Comparison of ENCODE assay signal across 17 cellular contexts in the genomic region with DNA sequence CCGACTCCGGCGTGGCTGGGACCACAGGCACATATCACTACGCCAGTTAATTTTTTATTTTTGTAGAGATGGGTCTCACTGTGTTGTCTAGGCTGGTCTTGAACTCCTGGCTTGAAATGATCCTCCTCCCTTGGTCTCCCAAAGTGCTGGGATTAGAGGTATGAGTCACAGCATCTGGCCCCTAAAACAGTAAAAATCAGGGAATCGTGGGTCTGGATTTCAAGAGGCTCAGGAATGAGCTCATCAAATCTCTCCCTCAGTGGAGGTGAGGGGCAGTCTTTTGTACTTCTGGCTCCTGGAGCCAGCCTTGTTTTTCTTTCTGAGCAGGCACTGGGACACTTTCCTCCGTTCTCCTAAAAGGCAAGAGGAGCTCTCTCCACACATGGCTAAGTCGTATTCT. TPM values are rescaled to one million over a fixed set of nuclear protein-coding genes. Genes with fewer than 3 reads are reported as not detected.
DNase-seq lines count a peak whose midpoint lies in the region; ATAC-seq, FAIRE-seq and TF ChIP-seq lines count a peak whose summit lies in the region.
"Had no signal": no experiment of that assay in that cellular context is flagged by ENCODE, and none has a peak within 500 bp of the region (broad histone marks: within the 10 kb centered on the region; RNA-seq: fewer than 3 reads in every experiment).

No MANE protein-coding gene starts in this region.

- dilution Hi-C loops in keratinocyte (cut with MboI; ENCODE audit: extremely low pct_ligation_motif_present, low sequenced_read_pairs), result no loop called here

- TF ChIP-seq RAD21 in SK-N-SH (IDR thresholded peaks at IDR 0.05; ENCODE audit: low read length), result no peak

- H3K9me1 ChIP-seq in keratinocyte (ENCODE audit: control insufficient read depth, extremely low read depth, insufficient read depth, low read length), result peaks cover 6% of the 10 kb centered on the region

- 98% methylated on average over 7 of the region's 7 CpGs for WGBS in SK-N-SH (ENCODE audit: low lambda C conversion rate)
- 59 to 72% methylated on average over 6 to 7 of the region's 7 CpGs for WGBS in thyroid gland, 2 donors

- intact Hi-C loops in thyroid gland (cut with DNase I), result no loop called here
- intact Hi-C loops in gastrocnemius medialis (cut with DNase I; ENCODE audit: low total_unique reads), result no loop called here

- H3K27me3 ChIP-seq in SK-N-SH (ENCODE audit: insufficient read depth) (no peaks in the 10 kb centered on the region), keratinocyte (ENCODE audit: control insufficient read depth, extremely low read depth, insufficient read depth, low read length) (no peaks in the 10 kb centered on the region), thyroid gland (no peaks in the 10 kb centered on the region), gastrocnemius medialis (no peaks in the 10 kb centered on the region)

- H3K36me3 ChIP-seq in SK-N-SH (replicated peaks in 1 of 2; ENCODE audit: control insufficient read depth in 1 of 2, insufficient read depth in 2 of 2, low read length in 1 of 2) (peaks cover 7 to 10% of the 10 kb centered on the region in 2 experiments), keratinocyte (ENCODE audit: control insufficient read depth in 2 of 2, extremely low read depth in 1 of 2, insufficient read depth in 2 of 2, low read length in 2 of 2) (no peaks in the 10 kb centered on the region), thyroid gland (no peaks in the 10 kb centered on the region), gastrocnemius medialis (peaks cover 0 to 3% of the 10 kb centered on the region in 2 donors)

- H3K4me3 ChIP-seq in SK-N-SH (ENCODE audit: low read depth in 2 of 2, low read length in 1 of 2), result no peak overlapping the region
- H3K4me3 ChIP-seq in keratinocyte (ENCODE audit: control insufficient read depth in 2 of 3, extremely low read depth in 1 of 3, insufficient read depth in 2 of 3, low read depth in 1 of 3, low read length in 3 of 3), result no peak overlapping the region
- H3K4me3 ChIP-seq in thyroid gland (replicated peaks in 1 of 3), result no peak overlapping the region
- H3K4me3 ChIP-seq in gastrocnemius medialis, result no peak overlapping the region

- H3K27me3 Mint-ChIP-seq in stimulated activated naive CD8-positive, alpha-beta T cell treated with anti-CD3 and anti-CD28 coated beads, Interleukin-15, amount 100 ng/mL, for 72 hours, result peaks cover 7% of the 10 kb centered on the region

- ATAC-seq in SK-N-SH treated with all-trans-retinoic acid at 6 μM for 48 hours, result peak; percentile 6; the same call in 1 of the 3 replicates
- no peak for ATAC-seq in gastrocnemius medialis
- ATAC-seq in stimulated activated naive CD8-positive, alpha-beta T cell treated with anti-CD3 and anti-CD28 coated beads, Interleukin-15, amount 100 ng/mL, for 72 hours, result no peak
- ATAC-seq: activated CD8-positive, alpha-beta T cell treated with anti-CD3 and anti-CD28 coated beads, Interleukin-2, amount 10 ng/mL, durations not matched to agents 7 days and 5 days; activated naive CD4-positive, alpha-beta T cell treated with anti-CD3 and anti-CD28 coated beads, Interleukin-2, amount 50 U/mL, for 72 hours had no signal

- H3K9me3 Mint-ChIP-seq in stimulated activated naive CD8-positive, alpha-beta T cell treated with anti-CD3 and anti-CD28 coated beads, Interleukin-15, amount 100 ng/mL, for 72 hours, result no peaks in the 10 kb centered on the region
- H3K9me3 Mint-ChIP-seq: activated naive CD4-positive, alpha-beta T cell treated with anti-CD3 and anti-CD28 coated beads, Interleukin-2, amount 50 U/mL, for 72 hours had no signal

- H3K27ac Mint-ChIP-seq in stimulated activated naive CD8-positive, alpha-beta T cell treated with anti-CD3 and anti-CD28 coated beads, Interleukin-15, amount 100 ng/mL, for 72 hours, result no peak overlapping the region
- H3K27ac Mint-ChIP-seq: activated CD8-positive, alpha-beta T cell treated with anti-CD3 and anti-CD28 coated beads, Interleukin-2, amount 10 ng/mL, durations not matched to agents 7 days and 5 days had no signal

- no peaks in the 10 kb centered on the region for H4K20me1 ChIP-seq in SK-N-SH (ENCODE audit: insufficient read depth)
- no peaks in the 10 kb centered on the region for H4K20me1 ChIP-seq in keratinocyte (ENCODE audit: control insufficient read depth, extremely low read depth, insufficient read depth, low read length)

- no peak overlapping the region for H2AFZ ChIP-seq in SK-N-SH (ENCODE audit: low read depth)
- no peak overlapping the region for H2AFZ ChIP-seq in keratinocyte (ENCODE audit: control insufficient read depth, low read length)

- H3F3A ChIP-seq in SK-N-SH (replicated peaks; ENCODE audit: insufficient read depth), result no peaks in the 10 kb centered on the region

- H3K9ac ChIP-seq in SK-N-SH, result no peak overlapping the region
- no peak overlapping the region for H3K9ac ChIP-seq in keratinocyte (ENCODE audit: control insufficient read depth, extremely low read depth, insufficient read depth, low read length)

- H3K9me2 ChIP-seq in SK-N-SH, result no peaks in the 10 kb centered on the region

- H3K4me1 ChIP-seq in SK-N-SH (ENCODE audit: control insufficient read depth in 1 of 2, insufficient read depth in 2 of 2, low read depth in 1 of 2, low read length in 1 of 2) (peaks cover 0 to 2% of the 10 kb centered on the region in 2 experiments; a peak in 2 of 4 replicates), keratinocyte (ENCODE audit: control insufficient read depth, extremely low read depth, insufficient read depth, low read length) (peaks cover 19% of the 10 kb centered on the region), thyroid gland (peaks cover 14 to 24% of the 10 kb centered on the region in 2 donors), gastrocnemius medialis (no peaks in the 10 kb centered on the region)

- no peaks in the 10 kb centered on the region for H3K4me1 Mint-ChIP-seq in stimulated activated naive CD8-positive, alpha-beta T cell treated with anti-CD3 and anti-CD28 coated beads, Interleukin-15, amount 100 ng/mL, for 72 hours

- TF ChIP-seq POLR2A in thyroid gland (IDR thresholded peaks at IDR 0.05) (no peak), gastrocnemius medialis (IDR thresholded peaks at IDR 0.05) (no peak)

- DNase-seq in SK-N-SH (no peak), RWPE1 (ENCODE audit: low spot score) (no peak), keratinocyte (ENCODE audit: low read depth, low spot score) (no peak), thyroid gland (no peak), gastrocnemius medialis (no peak), T-helper 2 cell (no peak)
- DNase-seq in stimulated activated naive CD8-positive, alpha-beta T cell treated with anti-CD3 and anti-CD28 coated beads, Interleukin-15, amount 100 ng/mL, for 72 hours, result no peak
- DNase-seq: activated CD4-positive, CD25-positive, alpha-beta regulatory T cell; activated CD8-positive, alpha-beta T cell treated with anti-CD3 and anti-CD28 coated beads, Interleukin-2, amount 10 ng/mL, durations not matched to agents 7 days and 5 days; foreskin melanocyte; stimulated activated CD4-positive, alpha-beta T cell treated with anti-CD3 and anti-CD28 coated beads, Interleukin-4, amount 100 ng/mL, for 1 hour had no signal

- no peaks in the 10 kb centered on the region for H3K79me2 ChIP-seq in SK-N-SH (ENCODE audit: insufficient read depth)
- no peaks in the 10 kb centered on the region for H3K79me2 ChIP-seq in keratinocyte (ENCODE audit: control insufficient read depth, insufficient read depth, low read length)

- TF ChIP-seq CTCF in SK-N-SH (IDR thresholded peaks at IDR 0.05), result no peak
- no peak for TF ChIP-seq CTCF in RWPE1 (conservative IDR thresholded peaks at IDR 0.05; ENCODE audit: low read depth)
- no peak for TF ChIP-seq CTCF in keratinocyte (optimal IDR thresholded peaks at IDR 0.05 in 1 of 3, IDR thresholded peaks at IDR 0.05 in 1 of 3, conservative IDR thresholded peaks at IDR 0.05 in 1 of 3; ENCODE audit: extremely low read depth in 1 of 3, insufficient read depth in 2 of 3, low read length in 3 of 3)
- TF ChIP-seq CTCF in thyroid gland (IDR thresholded peaks at IDR 0.05), result no peak
- no peak for TF ChIP-seq CTCF in gastrocnemius medialis (IDR thresholded peaks at IDR 0.05 in 4 of 5, conservative IDR thresholded peaks at IDR 0.05 in 1 of 5)

- POLR2A ChIA-PET in SK-N-SH (lab: Yijun Ruan, JAX), result interaction anchor here (1.1 kb wide), 1 partner anchor 31 kb away, joined by 3 read pairs; no protein-coding TSS in a partner anchor
- POLR2A ChIA-PET in RWPE1 (lab: Yijun Ruan, JAX; ENCODE audit: low non-redundant PET), result no interaction called here

- H3K4me2 ChIP-seq in SK-N-SH, result no peak overlapping the region
- peak overlapping the region; percentile 58 for H3K4me2 ChIP-seq in keratinocyte (ENCODE audit: control insufficient read depth, extremely low read depth, insufficient read depth, low read depth, low read length)

- H3K9me3 ChIP-seq in SK-N-SH, result no peaks in the 10 kb centered on the region
- H3K9me3 ChIP-seq in keratinocyte (ENCODE audit: control insufficient read depth, low read depth, low read length), result no peaks in the 10 kb centered on the region
- no peaks in the 10 kb centered on the region for H3K9me3 ChIP-seq in thyroid gland
- H3K9me3 ChIP-seq in gastrocnemius medialis, result no peaks in the 10 kb centered on the region

- FAIRE-seq in keratinocyte (lab: Jason Lieb, UNC), result no peak
- FAIRE-seq: A204.1, colon, endometrium, HTR-8/SVneo had no signal

- TF ChIP-seq EP300 in SK-N-SH (IDR thresholded peaks at IDR 0.05; ENCODE audit: borderline replicate concordance in 1 of 2, low read depth in 1 of 2, low read length in 1 of 2), result no peak

- CTCF ChIA-PET in SK-N-SH (lab: Yijun Ruan, JAX), result interaction anchor here (0.9 to 1.7 kb wide), 2 partner anchors 18 to 153 kb away, joined by 3 to 5 read pairs; no protein-coding TSS in a partner anchor
- CTCF ChIA-PET in RWPE1 (lab: Yijun Ruan, JAX), result no interaction called here

- no peak overlapping the region for H3K4me3 Mint-ChIP-seq in stimulated activated naive CD8-positive, alpha-beta T cell treated with anti-CD3 and anti-CD28 coated beads, Interleukin-15, amount 100 ng/mL, for 72 hours
- H3K4me3 Mint-ChIP-seq: activated CD8-positive, alpha-beta T cell treated with anti-CD3 and anti-CD28 coated beads, Interleukin-2, amount 10 ng/mL, durations not matched to agents 7 days and 5 days had no signal

- H3K27ac ChIP-seq in SK-N-SH (ENCODE audit: low read depth in 2 of 2, low read length in 1 of 2), result no peak overlapping the region
- peak overlapping the region; percentile 44 for H3K27ac ChIP-seq in RWPE1
- no peak overlapping the region for H3K27ac ChIP-seq in keratinocyte (ENCODE audit: control insufficient read depth, insufficient read depth, low read length)
- H3K27ac ChIP-seq in thyroid gland, result peak overlapping the region; percentile 33 to 64 (median 40)
- H3K27ac ChIP-seq in gastrocnemius medialis, result no peak overlapping the region

- in situ Hi-C loops in gastrocnemius medialis (cut with MboI; ENCODE audit: low sequenced_read_pairs in 4 of 4), result no loop called here

RNA-seq across cellular contexts. Expression of a gene that starts 32.1 kb away (rescaled TPM):
- polyA plus RNA-seq in SK-N-SH (2012; rRNA removed) (87.3 and 90.5 TPM in 2 replicates), keratinocyte (67.2 to 138 TPM (median 69.4 TPM) in 3 replicates)
- polyA plus RNA-seq in SK-N-SH (2012; cell fraction: cytosol; rRNA removed), result 116 and 169 TPM in 2 replicates
- 42.8 and 46.3 TPM in 2 replicates for polyA plus RNA-seq in SK-N-SH (2012; cell fraction: nucleus; rRNA removed)
- polyA plus RNA-seq in keratinocyte (2011; ENCODE audit: low read depth), result 143 TPM
- polyA plus RNA-seq in keratinocyte (2011; cell fraction: cytosol; rRNA removed), result 73.9 and 121 TPM in 2 replicates
- 38.5 and 58.5 TPM in 2 replicates for polyA plus RNA-seq in keratinocyte (2011; cell fraction: nucleus; rRNA removed)
- polyA plus RNA-seq in keratinocyte (2012; ENCODE audit: low replicate concordance), result 75.8 and 112 TPM in 2 replicates
- polyA minus RNA-seq in keratinocyte, result 6.7 to 17.2 TPM (median 12.1 TPM) in 3 replicates
- polyA minus RNA-seq in keratinocyte (2011; cell fraction: cytosol; rRNA and poly(A)+ RNA removed), result 42.4 TPM
- polyA minus RNA-seq in keratinocyte (2011; cell fraction: nucleus; rRNA and poly(A)+ RNA removed), result 9.7 and 18.8 TPM in 2 replicates
- total RNA-seq in thyroid gland (100 to 1,000 TPM in 2 of 4 donors, 10 to 100 TPM in 2; 88.3 to 104 (median 95.6) TPM), gastrocnemius medialis (100 to 1,000 TPM in 3 of 4 donors, 10 to 100 TPM in 1; 93.2 to 159 (median 124) TPM)

Comparison
In these comparisons a context has a peak if more than half of its experiments do, and no peak if none do; other contexts are left out.
1. H3K27ac ChIP-seq: peak in RWPE1 (single experiment) and thyroid gland (3 of 3); none in SK-N-SH (0 of 2), keratinocyte (single experiment) and gastrocnemius medialis (0 of 4).